Comparison of ENCODE assay signal across 11 cellular contexts in genomic region chr16:57645691-57646387, GRCh38. TPM values are rescaled to one million over a fixed set of nuclear protein-coding genes. Genes with fewer than 3 reads are reported as not detected.
DNase-seq lines count a peak whose midpoint lies in the region; ATAC-seq, FAIRE-seq and TF ChIP-seq lines count a peak whose summit lies in the region.
"Had no signal": no experiment of that assay in that cellular context is flagged by ENCODE, and none has a peak within 500 bp of the region (broad histone marks: within the 10 kb centered on the region; RNA-seq: fewer than 3 reads in every experiment).

No MANE protein-coding gene starts in this region.

- TF ChIP-seq CTCF in bronchial epithelial cell (IDR thresholded peaks at IDR 0.05; ENCODE audit: insufficient read depth, low read length, severe bottlenecking), result no peak

- no peaks in the 10 kb centered on the region for H3K27me3 ChIP-seq in bronchial epithelial cell (ENCODE audit: control insufficient read depth, insufficient read depth, low read length)
- H3K27me3 ChIP-seq: colonic mucosa had no signal

- DNase-seq in HT1080 (ENCODE audit: low read depth), result peak; percentile 57
- DNase-seq in bronchial epithelial cell (ENCODE audit: low read depth), result peak; percentile 41
- DNase-seq in islet precursor cell, result peak; percentile 81
- DNase-seq in stromal cell of bone marrow (ENCODE audit: low read depth), result peak; percentile 36
- no peak for DNase-seq in NCI-H1048 (lab: John Stamatoyannopoulos, UW)
- DNase-seq in NCI-H187 (lab: John Stamatoyannopoulos, UW), result no peak
- DNase-seq: activated CD8-positive, alpha-beta memory T cell treated with anti-CD3 and anti-CD28 coated beads, Interleukin-2, amount 10 ng/mL, durations not matched to agents 7 days and 5 days; colonic mucosa; NCI-H1105 had no signal

- no peak for ATAC-seq in HG03432 (IDR thresholded peaks at IDR 0.05; ENCODE audit: unreplicated experiment)
- ATAC-seq: activated CD8-positive, alpha-beta memory T cell treated with anti-CD3 and anti-CD28 coated beads, Interleukin-2, amount 10 ng/mL, durations not matched to agents 7 days and 5 days had no signal

- FAIRE-seq in bronchial epithelial cell (lab: Jason Lieb, UNC), result no peak

- no peak overlapping the region for H3K4me3 ChIP-seq in bronchial epithelial cell (ENCODE audit: low read depth, low read length)
- H3K4me3 ChIP-seq: colonic mucosa, thoracic aorta had no signal

- peaks cover 34% of the 10 kb centered on the region for H3K36me3 ChIP-seq in bronchial epithelial cell (ENCODE audit: control insufficient read depth, insufficient read depth, low read length)
- H3K36me3 ChIP-seq: colonic mucosa, thoracic aorta had no signal

RNA-seq across cellular contexts. Expression of gene ADGRG1, which starts 17.4 kb away (rescaled TPM):
- 11.5 and 18.9 TPM in 2 replicates for total RNA-seq in HT1080 (2014; rRNA removed; shearing (Covaris generic))
- 38.4 and 40.5 TPM in 2 replicates for polyA plus RNA-seq in HT1080 (2015; cell fraction: cytosol; rRNA removed)
- polyA plus RNA-seq in HT1080 (2015; cell fraction: nucleus; rRNA removed), result 43.5 and 54.5 TPM in 2 replicates
- total RNA-seq in bronchial epithelial cell, result 21.1 and 45.3 TPM in 2 replicates

RNA-seq across cellular contexts. Expression of gene ADGRG3, which starts 22.3 kb away (rescaled TPM):
- total RNA-seq in HT1080 (2014; rRNA removed; shearing (Covaris generic)), result not detected in 2 replicates
- 0.15 TPM in 1 of 2 replicates, not detected in the other for polyA plus RNA-seq in HT1080 (2015; cell fraction: cytosol; rRNA removed)
- 0.45 and 0.58 TPM in 2 replicates for polyA plus RNA-seq in HT1080 (2015; cell fraction: nucleus; rRNA removed)
- total RNA-seq in bronchial epithelial cell, result 0.13 TPM in 1 of 2 replicates, not detected in the other
- total RNA-seq: activated CD8-positive, alpha-beta memory T cell treated with anti-CD3 and anti-CD28 coated beads, Interleukin-2, amount 10 ng/mL, durations not matched to agents 7 days and 5 days had no signal

RNA-seq across cellular contexts. Expression of gene DRC7, which starts 48.8 kb away (rescaled TPM):
- total RNA-seq in HT1080 (2014; rRNA removed; shearing (Covaris generic)), result not detected in 2 replicates
- 0.09 TPM in 1 of 2 replicates, not detected in the other for polyA plus RNA-seq in HT1080 (2015; cell fraction: cytosol; rRNA removed)
- 0.23 TPM in 1 of 2 replicates, not detected in the other for polyA plus RNA-seq in HT1080 (2015; cell fraction: nucleus; rRNA removed)
- total RNA-seq in bronchial epithelial cell, result not detected in 2 replicates
- total RNA-seq: activated CD8-positive, alpha-beta memory T cell treated with anti-CD3 and anti-CD28 coated beads, Interleukin-2, amount 10 ng/mL, durations not matched to agents 7 days and 5 days; colonic mucosa; thoracic aorta had no signal

Comparison
In these comparisons a context has a peak if more than half of its experiments do, and no peak if none do; other contexts are left out.
1. DNase-seq: peak in HT1080 (single experiment), bronchial epithelial cell (single experiment), islet precursor cell (single experiment) and stromal cell of bone marrow (single experiment); none in NCI-H1048 (single experiment) and NCI-H187 (0 of 2).